9 cellular contexts compared by ENCODE assay signal in genomic region chr7:150756858-150757257, GRCh38. TPM values are rescaled to one million over a fixed set of nuclear protein-coding genes. Genes with fewer than 3 reads are reported as not detected.
DNase-seq lines count a peak whose midpoint lies in the region; ATAC-seq and TF ChIP-seq lines count a peak whose summit lies in the region.
"Had no signal": no experiment of that assay in that cellular context is flagged by ENCODE, and none has a peak within 500 bp of the region (broad histone marks: within the 10 kb centered on the region; RNA-seq: fewer than 3 reads in every experiment).

No MANE protein-coding gene starts in this region.

- H3K36me3 Mint-ChIP-seq in activated CD4-positive, alpha-beta T cell treated with anti-CD3 and anti-CD28 coated beads for 36 hours (ENCODE audit: low read depth) = peaks cover 4% of the 10 kb centered on the region
- peaks cover 18% of the 10 kb centered on the region for H3K36me3 Mint-ChIP-seq in effector memory CD8-positive, alpha-beta T cell (ENCODE audit: insufficient read depth)

- peak overlapping the region; percentile 89 for H3K27ac Mint-ChIP-seq in activated CD4-positive, alpha-beta T cell treated with anti-CD3 and anti-CD28 coated beads for 36 hours
- H3K27ac Mint-ChIP-seq in effector memory CD8-positive, alpha-beta T cell = peak overlapping the region; percentile 87 to 90

- H3K27me3 Mint-ChIP-seq in activated CD4-positive, alpha-beta T cell treated with anti-CD3 and anti-CD28 coated beads for 36 hours = no peaks in the 10 kb centered on the region
- no peaks in the 10 kb centered on the region for H3K27me3 Mint-ChIP-seq in effector memory CD8-positive, alpha-beta T cell

- H3K27ac ChIP-seq in gastrocnemius medialis = peak overlapping the region in 3 of 4 donors; percentile 42 to 67 (median 48)
- H3K27ac ChIP-seq: cardiac muscle cell had no signal

- H3K9me3 Mint-ChIP-seq in activated CD4-positive, alpha-beta T cell treated with anti-CD3 and anti-CD28 coated beads for 36 hours (ENCODE audit: low read depth) = peaks cover 2% of the 10 kb centered on the region
- no peaks in the 10 kb centered on the region for H3K9me3 Mint-ChIP-seq in effector memory CD8-positive, alpha-beta T cell

- H3K4me1 Mint-ChIP-seq in activated CD4-positive, alpha-beta T cell treated with anti-CD3 and anti-CD28 coated beads for 36 hours = peaks cover 49% of the 10 kb centered on the region
- peaks cover 27 to 41% of the 10 kb centered on the region in 2 donors for H3K4me1 Mint-ChIP-seq in effector memory CD8-positive, alpha-beta T cell (ENCODE audit: low read depth in 2 of 2)

- H3K4me3 ChIP-seq in gastrocnemius medialis (no peak overlapping the region), H7 (ENCODE audit: insufficient read depth, low read depth, low read length) (no peak overlapping the region)
- H3K4me3 ChIP-seq: cardiac muscle cell had no signal

- H3K36me3 ChIP-seq in gastrocnemius medialis = no peaks in the 10 kb centered on the region
- no peaks in the 10 kb centered on the region for H3K36me3 ChIP-seq in H7 (replicated peaks; ENCODE audit: control insufficient read depth, insufficient read depth, low read length)
- H3K36me3 ChIP-seq: cardiac muscle cell had no signal

- H3K27me3 ChIP-seq in gastrocnemius medialis = no peaks in the 10 kb centered on the region
- H3K27me3 ChIP-seq in H7 (ENCODE audit: control insufficient read depth, insufficient read depth, low read length) = peaks cover 2% of the 10 kb centered on the region; the same call in 1 of the 2 replicates
- H3K27me3 ChIP-seq: cardiac muscle cell had no signal

- TF ChIP-seq CTCF in gastrocnemius medialis (IDR thresholded peaks at IDR 0.05 in 4 of 5, conservative IDR thresholded peaks at IDR 0.05 in 1 of 5) = peak in 2 of 5 experiments; percentile 28 to 34

- ATAC-seq in activated CD4-positive, alpha-beta T cell treated with anti-CD3 and anti-CD28 coated beads for 36 hours = no peak
- peak; percentile 34 for ATAC-seq in effector memory CD8-positive, alpha-beta T cell (replicated peaks)
- ATAC-seq in gastrocnemius medialis (no peak), HG03469 (IDR thresholded peaks at IDR 0.05; ENCODE audit: unreplicated experiment) (no peak)

- no peaks in the 10 kb centered on the region for H3K4me1 ChIP-seq in gastrocnemius medialis

- DNase-seq in activated CD4-positive, alpha-beta T cell treated with anti-CD3 and anti-CD28 coated beads for 36 hours = no peak
- no peak for DNase-seq in activated CD4-positive, alpha-beta T cell treated with anti-CD3 and anti-CD28 coated beads, Interleukin-2, amount 50 U/mL, for 1 hour
- peak; percentile 29 for DNase-seq in NCI-H69 (lab: John Stamatoyannopoulos, UW)
- peak; percentile 33 to 48 (median 42) for DNase-seq in effector memory CD8-positive, alpha-beta T cell
- no peak for DNase-seq in gastrocnemius medialis
- DNase-seq in iPS-NIHi11 (ENCODE audit: low spot score) = no peak
- no peak for DNase-seq in H7

- peak overlapping the region; percentile 7 for H3K4me3 Mint-ChIP-seq in activated CD4-positive, alpha-beta T cell treated with anti-CD3 and anti-CD28 coated beads for 36 hours
- peak overlapping the region; percentile 39 to 59 for H3K4me3 Mint-ChIP-seq in effector memory CD8-positive, alpha-beta T cell

- H3K9me3 ChIP-seq in gastrocnemius medialis = no peaks in the 10 kb centered on the region

- in situ Hi-C loops in gastrocnemius medialis (cut with MboI; ENCODE audit: low sequenced_read_pairs in 4 of 4) = loop anchor here in 2 of 4 donors (10.0 kb wide), 1 partner anchor 312 kb away; no protein-coding TSS in a partner anchor

- POLR2A ChIA-PET in activated CD4-positive, alpha-beta T cell treated with anti-CD3 and anti-CD28 coated beads for 36 hours (lab: Charles Lee) = no interaction called here

- TF ChIP-seq POLR2A in gastrocnemius medialis (IDR thresholded peaks at IDR 0.05) = no peak

- CTCF ChIA-PET in activated CD4-positive, alpha-beta T cell treated with anti-CD3 and anti-CD28 coated beads for 36 hours (lab: Charles Lee) = interaction anchor here (0.6 to 5.0 kb wide), 14 partner anchors 9 to 319 kb away, joined by 3 to 69 read pairs (median 4); partner anchors contain the start of genes GIMAP5 and GIMAP8

- intact Hi-C loops in activated CD4-positive, alpha-beta T cell treated with anti-CD3 and anti-CD28 coated beads for 36 hours (cut with DNase I, micrococcal nuclease) = loop anchor here (1.0 to 5.0 kb wide), 4 partner anchors 309 to 470 kb away; partner anchors contain the start of genes REPIN1 (in 1 of the 2) and ZNF775 (in 1 of the 2)
- intact Hi-C loops in gastrocnemius medialis (cut with DNase I; ENCODE audit: low total_unique reads) = loop anchor here (5.0 kb wide), 1 partner anchor 310 kb away; no protein-coding TSS in a partner anchor

RNA-seq across cellular contexts. Expression of gene GIMAP5, which starts 19.6 kb away (rescaled TPM):
- 10 to 100 TPM; 47.6 to 53.3 TPM for total RNA-seq in activated CD4-positive, alpha-beta T cell treated with anti-CD3 and anti-CD28 coated beads for 36 hours
- total RNA-seq in gastrocnemius medialis = 10 to 100 TPM; 13.5 to 29.4 (median 15.6) TPM
- total RNA-seq in H7 (2014; rRNA removed; shearing (Covaris generic)) = not detected in 2 replicates

RNA-seq across cellular contexts. Expression of gene GIMAP1, which starts 40.4 kb away (rescaled TPM):
- 1 to 10 TPM; 3.5 to 5.5 TPM for total RNA-seq in activated CD4-positive, alpha-beta T cell treated with anti-CD3 and anti-CD28 coated beads for 36 hours
- 1 to 10 TPM; 4.1 to 7.8 (median 4.9) TPM for total RNA-seq in gastrocnemius medialis
- total RNA-seq in H7 (2014; rRNA removed; shearing (Covaris generic)) = not detected in 2 replicates

RNA-seq across cellular contexts. Expression of gene TMEM176B, which starts 43.3 kb away (rescaled TPM):
- total RNA-seq in activated CD4-positive, alpha-beta T cell treated with anti-CD3 and anti-CD28 coated beads for 36 hours = not detected
- 1 to 10 TPM; 5.8 to 9.6 (median 7.6) TPM for total RNA-seq in gastrocnemius medialis
- 0.37 and 0.80 TPM in 2 replicates for total RNA-seq in H7 (2014; rRNA removed; shearing (Covaris generic))

RNA-seq across cellular contexts. Expression of gene TMEM176A, which starts 43.7 kb away (rescaled TPM):
- not detected for total RNA-seq in activated CD4-positive, alpha-beta T cell treated with anti-CD3 and anti-CD28 coated beads for 36 hours
- 10 to 100 TPM in 1 of 4 donors, 1 to 10 TPM in 3; 5.2 to 12.9 (median 8.9) TPM for total RNA-seq in gastrocnemius medialis
- total RNA-seq in H7 (2014; rRNA removed; shearing (Covaris generic)) = not detected in 2 replicates

Comparison
In these comparisons a context has a peak if more than half of its experiments do, and no peak if none do; other contexts are left out.
1. DNase-seq: peak in NCI-H69 (single experiment) and effector memory CD8-positive, alpha-beta T cell (3 of 3); none in activated CD4-positive, alpha-beta T cell treated with anti-CD3 and anti-CD28 coated beads for 36 hours (single experiment), activated CD4-positive, alpha-beta T cell treated with anti-CD3 and anti-CD28 coated beads, Interleukin-2, amount 50 U/mL, for 1 hour (single experiment), gastrocnemius medialis (0 of 2), iPS-NIHi11 (single experiment) and H7 (single experiment).
2. RNA of gene GIMAP5, which starts 19.6 kb away (total RNA-seq): 47.6 to 53.3 TPM in activated CD4-positive, alpha-beta T cell treated with anti-CD3 and anti-CD28 coated beads for 36 hours and 13.5 to 29.4 TPM in gastrocnemius medialis; not detected in H7; every median in the first group is over 10 times any median in the second.